Comparison of ENCODE assay signal across 24 cellular contexts in genomic region chr12:113387631-113388030, GRCh38. TPM values are rescaled to one million over a fixed set of nuclear protein-coding genes. Genes with fewer than 3 reads are reported as not detected.
"Had no signal": no experiment of that assay in that cellular context is flagged by ENCODE, and none has a peak within 500 bp of the region (broad histone marks: within the 10 kb centered on the region; RNA-seq: fewer than 3 reads in every experiment).

No MANE protein-coding gene starts in this region.

- H3K27ac ChIP-seq: coronary artery, dorsolateral prefrontal cortex, epithelial cell of prostate, esophagus squamous epithelium, gastrocnemius medialis, heart right ventricle, left lung, lower lobe of right lung had no signal

- H3K9me3 ChIP-seq: esophagus squamous epithelium, gastrocnemius medialis, heart right ventricle, left lung, lower lobe of right lung, mucosa of descending colon had no signal

- DNase-seq: dermis blood vessel endothelial cell; dorsolateral prefrontal cortex; effector CD8-positive, alpha-beta T cell; effector memory CD8-positive, alpha-beta T cell; endodermal cell; erythroblast; esophagus squamous epithelium; foreskin fibroblast; foreskin melanocyte; gastrocnemius medialis; glutamatergic neuron; head of caudate nucleus; heart right ventricle; hippocampal formation; left cardiac atrium; left lung; left ventricle myocardium superior; lower lobe of right lung; mesenchymal stem cell; mucosa of descending colon; naive B cell had no signal

- H3K4me1 ChIP-seq: esophagus squamous epithelium, gastrocnemius medialis, heart right ventricle, left lung, lower lobe of right lung had no signal

- H3K27me3 ChIP-seq: dorsolateral prefrontal cortex, esophagus squamous epithelium, gastrocnemius medialis, heart right ventricle, left lung had no signal

- H3K4me3 ChIP-seq: coronary artery, dorsolateral prefrontal cortex, esophagus squamous epithelium, gastrocnemius medialis, heart right ventricle, left lung, lower lobe of right lung, mucosa of descending colon had no signal

RNA-seq across cellular contexts. Expression of gene SDS, which starts 16.1 kb away (rescaled TPM):
- polyA plus RNA-seq: keratinocyte had no signal
